In genomic region chr4:89868999-89869589, GRCh38 we compare ENCODE assay signal across 12 cellular contexts.
DNase-seq lines count a peak whose midpoint lies in the region; ATAC-seq and TF ChIP-seq lines count a peak whose summit lies in the region.
"Had no signal": no experiment of that assay in that cellular context is flagged by ENCODE, and none has a peak within 500 bp of the region (broad histone marks: within the 10 kb centered on the region; RNA-seq: fewer than 3 reads in every experiment).

No MANE protein-coding gene starts in this region.

- TF ChIP-seq CTCF in 22Rv1 (IDR thresholded peaks at IDR 0.05) (peak; percentile 64), GM12872 (IDR thresholded peaks at IDR 0.05; ENCODE audit: insufficient read depth, low read depth, low read length) (peak; percentile 29; the same call in 1 of the 3 replicates), WI38 (IDR thresholded peaks at IDR 0.05; ENCODE audit: low read depth, low read length) (peak; percentile 10; the same call in 1 of the 2 replicates)

- H3K4me3 ChIP-seq in WI38 (ENCODE audit: low read depth, low read length) = no peak overlapping the region

- H3K27ac ChIP-seq in 22Rv1 = no peak overlapping the region

- ATAC-seq in GM21825 (IDR thresholded peaks at IDR 0.05; ENCODE audit: unreplicated experiment) = no peak
- ATAC-seq: Panc1; stimulated activated effector memory CD8-positive, alpha-beta T cell treated with anti-CD3 and anti-CD28 coated beads, Interleukin-12 subunit alpha, Interleukin-12 subunit beta, amount 100 ng/mL, for 72 hours had no signal

- DNase-seq in iris pigment epithelial cell (ENCODE audit: low read depth) (peak; percentile 4), NCI-H82 treated with DMSO at 0.1 percent for 48 hours (lab: John Stamatoyannopoulos, UW; ENCODE audit: unreplicated experiment) (no peak), SIG-M5 (lab: John Stamatoyannopoulos, UW) (no peak), NCI-H510A (lab: John Stamatoyannopoulos, UW) (no peak)
- DNase-seq: activated T-cell treated with anti-CD3 and anti-CD28 coated beads, Interleukin-2, amount 50 U/mL, for 24 hours; nucleus accumbens had no signal

Comparison
In these comparisons a context has a peak if more than half of its experiments do, and no peak if none do; other contexts are left out.
1. CTCF ChIP-seq: peak in every context shown above with its lines; median percentile 64 in 22Rv1; 29 in GM12872; 10 in WI38.